1 cellular context compared by ENCODE assay signal in the genomic region with DNA sequence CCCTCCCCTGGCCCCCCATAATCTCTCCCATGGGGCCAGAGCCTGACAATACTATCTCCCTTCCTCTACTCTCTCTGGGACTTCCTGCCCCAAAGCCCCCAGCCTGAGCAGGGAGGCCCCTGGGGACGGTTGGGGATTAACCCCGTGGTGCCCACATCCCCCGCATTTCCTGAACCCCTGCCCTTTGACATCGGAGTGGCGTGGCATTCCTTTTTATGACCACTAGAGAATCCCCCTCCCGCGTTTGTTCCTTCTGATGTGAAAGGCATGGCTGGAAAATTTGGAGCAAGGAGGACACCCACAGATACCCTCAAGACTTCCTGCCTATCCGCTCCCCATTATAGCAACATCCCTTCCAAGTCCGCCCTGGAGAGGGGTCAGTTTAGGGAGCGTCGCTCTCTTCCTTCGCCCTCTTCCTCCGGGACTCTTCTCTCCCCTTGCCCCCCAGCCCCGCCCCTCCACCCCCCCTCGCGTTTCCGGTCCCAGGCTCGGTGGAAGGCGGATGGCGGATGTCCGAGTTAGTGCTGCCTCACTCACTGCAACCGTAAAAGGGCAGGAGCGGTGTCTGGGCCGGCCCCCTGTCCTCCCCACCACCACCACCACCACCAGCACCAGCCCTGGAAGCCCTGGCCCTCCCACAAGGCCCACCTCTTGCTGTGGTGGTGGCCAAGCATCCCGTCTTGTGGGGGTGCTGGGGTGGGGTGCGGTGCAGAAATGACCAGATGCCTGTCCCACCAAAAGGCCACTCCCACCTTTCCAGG.
A peak's percentile ranks its signal among the peaks of the same experiment; 100 is the strongest.
TF ChIP-seq lines count a peak whose summit lies in the region.

No MANE protein-coding gene starts in this region.

TF ChIP-seq in K562, 482 proteins besides CTCF, POLR2A, EP300 and RAD21 (continued from another document and continues in another):
- TF ChIP-seq, protein P1, sequence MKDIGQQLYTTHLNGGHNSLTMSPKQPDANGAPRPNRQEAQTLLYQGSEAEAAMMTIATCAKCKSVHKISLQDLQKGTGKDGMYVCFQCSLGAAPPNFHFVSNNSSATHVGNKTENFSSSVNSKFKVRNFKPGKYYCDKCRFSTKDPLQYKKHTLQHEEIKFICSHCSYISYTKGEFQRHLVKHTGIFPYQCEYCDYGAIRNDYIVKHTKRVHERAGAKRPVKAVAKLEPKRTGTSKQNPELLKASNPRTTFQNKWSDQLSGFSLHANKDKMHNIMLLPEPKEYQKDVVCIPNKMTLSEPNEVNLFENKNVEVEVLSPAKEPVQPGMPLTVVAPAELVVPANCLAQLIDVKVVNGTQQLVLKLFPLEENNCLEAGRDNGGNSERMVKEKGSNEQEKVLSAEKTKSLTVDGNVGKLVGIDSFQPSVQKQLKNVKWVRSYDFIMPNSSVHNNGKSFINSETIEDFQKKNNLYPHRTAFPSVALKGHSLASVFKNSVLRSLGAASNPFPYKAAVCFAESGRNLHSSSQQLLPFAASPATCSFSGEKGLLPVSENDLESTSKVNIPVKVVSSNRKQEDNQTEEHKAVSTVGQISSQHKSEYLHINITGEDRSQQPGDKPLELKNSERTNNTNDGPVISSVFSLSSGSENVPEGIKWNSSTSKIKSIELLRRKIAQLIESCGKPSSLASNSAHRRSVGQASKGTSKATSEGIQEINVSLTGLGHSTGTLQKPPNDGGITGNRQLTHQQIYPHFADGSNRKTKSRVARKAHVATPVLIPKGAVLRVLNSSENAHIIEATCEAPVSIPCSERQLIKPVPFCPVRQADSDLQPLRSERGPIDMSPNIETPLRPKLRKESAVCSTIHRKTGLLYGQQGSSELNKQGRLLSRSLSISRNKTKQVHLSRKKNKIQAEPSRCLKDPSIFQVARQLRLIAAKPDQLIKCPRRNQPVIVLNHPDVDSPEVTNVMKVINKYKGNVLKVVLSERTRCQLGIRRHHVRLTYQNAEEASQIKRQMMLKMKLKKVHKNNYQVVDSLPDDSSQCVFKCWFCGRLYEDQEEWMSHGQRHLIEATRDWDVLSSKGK (CRISPR knock-in tag; IDR thresholded peaks at IDR 0.05), result no peak
- TF ChIP-seq, protein P2, sequence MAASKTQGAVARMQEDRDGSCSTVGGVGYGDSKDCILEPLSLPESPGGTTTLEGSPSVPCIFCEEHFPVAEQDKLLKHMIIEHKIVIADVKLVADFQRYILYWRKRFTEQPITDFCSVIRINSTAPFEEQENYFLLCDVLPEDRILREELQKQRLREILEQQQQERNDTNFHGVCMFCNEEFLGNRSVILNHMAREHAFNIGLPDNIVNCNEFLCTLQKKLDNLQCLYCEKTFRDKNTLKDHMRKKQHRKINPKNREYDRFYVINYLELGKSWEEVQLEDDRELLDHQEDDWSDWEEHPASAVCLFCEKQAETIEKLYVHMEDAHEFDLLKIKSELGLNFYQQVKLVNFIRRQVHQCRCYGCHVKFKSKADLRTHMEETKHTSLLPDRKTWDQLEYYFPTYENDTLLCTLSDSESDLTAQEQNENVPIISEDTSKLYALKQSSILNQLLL (CRISPR knock-in tag; IDR thresholded peaks at IDR 0.05; ENCODE audit: borderline replicate concordance), result no peak
- TF ChIP-seq STAG1 (CRISPR knock-in tag; IDR thresholded peaks at IDR 0.05; ENCODE audit: borderline replicate concordance), result no peak
- no peak for TF ChIP-seq NCOA1 (IDR thresholded peaks at IDR 0.05; ENCODE audit: low read depth)
- TF ChIP-seq PML (IDR thresholded peaks at IDR 0.05; ENCODE audit: low read length), result no peak
- TF ChIP-seq, protein P3, sequence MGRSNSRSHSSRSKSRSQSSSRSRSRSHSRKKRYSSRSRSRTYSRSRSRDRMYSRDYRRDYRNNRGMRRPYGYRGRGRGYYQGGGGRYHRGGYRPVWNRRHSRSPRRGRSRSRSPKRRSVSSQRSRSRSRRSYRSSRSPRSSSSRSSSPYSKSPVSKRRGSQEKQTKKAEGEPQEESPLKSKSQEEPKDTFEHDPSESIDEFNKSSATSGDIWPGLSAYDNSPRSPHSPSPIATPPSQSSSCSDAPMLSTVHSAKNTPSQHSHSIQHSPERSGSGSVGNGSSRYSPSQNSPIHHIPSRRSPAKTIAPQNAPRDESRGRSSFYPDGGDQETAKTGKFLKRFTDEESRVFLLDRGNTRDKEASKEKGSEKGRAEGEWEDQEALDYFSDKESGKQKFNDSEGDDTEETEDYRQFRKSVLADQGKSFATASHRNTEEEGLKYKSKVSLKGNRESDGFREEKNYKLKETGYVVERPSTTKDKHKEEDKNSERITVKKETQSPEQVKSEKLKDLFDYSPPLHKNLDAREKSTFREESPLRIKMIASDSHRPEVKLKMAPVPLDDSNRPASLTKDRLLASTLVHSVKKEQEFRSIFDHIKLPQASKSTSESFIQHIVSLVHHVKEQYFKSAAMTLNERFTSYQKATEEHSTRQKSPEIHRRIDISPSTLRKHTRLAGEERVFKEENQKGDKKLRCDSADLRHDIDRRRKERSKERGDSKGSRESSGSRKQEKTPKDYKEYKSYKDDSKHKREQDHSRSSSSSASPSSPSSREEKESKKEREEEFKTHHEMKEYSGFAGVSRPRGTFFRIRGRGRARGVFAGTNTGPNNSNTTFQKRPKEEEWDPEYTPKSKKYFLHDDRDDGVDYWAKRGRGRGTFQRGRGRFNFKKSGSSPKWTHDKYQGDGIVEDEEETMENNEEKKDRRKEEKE (IDR thresholded peaks at IDR 0.05; ENCODE audit: borderline replicate concordance in 1 of 2, control insufficient read depth in 1 of 2, low read depth in 2 of 2, low read length in 1 of 2), result no peak
- no peak for TF ChIP-seq SMARCA5 (IDR thresholded peaks at IDR 0.05)
- TF ChIP-seq, protein P4, sequence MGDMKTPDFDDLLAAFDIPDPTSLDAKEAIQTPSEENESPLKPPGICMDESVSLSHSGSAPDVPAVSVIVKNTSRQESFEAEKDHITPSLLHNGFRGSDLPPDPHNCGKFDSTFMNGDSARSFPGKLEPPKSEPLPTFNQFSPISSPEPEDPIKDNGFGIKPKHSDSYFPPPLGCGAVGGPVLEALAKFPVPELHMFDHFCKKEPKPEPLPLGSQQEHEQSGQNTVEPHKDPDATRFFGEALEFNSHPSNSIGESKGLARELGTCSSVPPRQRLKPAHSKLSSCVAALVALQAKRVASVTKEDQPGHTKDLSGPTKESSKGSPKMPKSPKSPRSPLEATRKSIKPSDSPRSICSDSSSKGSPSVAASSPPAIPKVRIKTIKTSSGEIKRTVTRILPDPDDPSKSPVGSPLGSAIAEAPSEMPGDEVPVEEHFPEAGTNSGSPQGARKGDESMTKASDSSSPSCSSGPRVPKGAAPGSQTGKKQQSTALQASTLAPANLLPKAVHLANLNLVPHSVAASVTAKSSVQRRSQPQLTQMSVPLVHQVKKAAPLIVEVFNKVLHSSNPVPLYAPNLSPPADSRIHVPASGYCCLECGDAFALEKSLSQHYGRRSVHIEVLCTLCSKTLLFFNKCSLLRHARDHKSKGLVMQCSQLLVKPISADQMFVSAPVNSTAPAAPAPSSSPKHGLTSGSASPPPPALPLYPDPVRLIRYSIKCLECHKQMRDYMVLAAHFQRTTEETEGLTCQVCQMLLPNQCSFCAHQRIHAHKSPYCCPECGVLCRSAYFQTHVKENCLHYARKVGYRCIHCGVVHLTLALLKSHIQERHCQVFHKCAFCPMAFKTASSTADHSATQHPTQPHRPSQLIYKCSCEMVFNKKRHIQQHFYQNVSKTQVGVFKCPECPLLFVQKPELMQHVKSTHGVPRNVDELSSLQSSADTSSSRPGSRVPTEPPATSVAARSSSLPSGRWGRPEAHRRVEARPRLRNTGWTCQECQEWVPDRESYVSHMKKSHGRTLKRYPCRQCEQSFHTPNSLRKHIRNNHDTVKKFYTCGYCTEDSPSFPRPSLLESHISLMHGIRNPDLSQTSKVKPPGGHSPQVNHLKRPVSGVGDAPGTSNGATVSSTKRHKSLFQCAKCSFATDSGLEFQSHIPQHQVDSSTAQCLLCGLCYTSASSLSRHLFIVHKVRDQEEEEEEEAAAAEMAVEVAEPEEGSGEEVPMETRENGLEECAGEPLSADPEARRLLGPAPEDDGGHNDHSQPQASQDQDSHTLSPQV (IDR thresholded peaks at IDR 0.05), result no peak
- TF ChIP-seq ILK (tag; IDR thresholded peaks at IDR 0.05; ENCODE audit: borderline replicate concordance, low read depth), result no peak
- TF ChIP-seq PHF20 (IDR thresholded peaks at IDR 0.05; ENCODE audit: partially characterized antibody), result no peak
- TF ChIP-seq, protein P5, sequence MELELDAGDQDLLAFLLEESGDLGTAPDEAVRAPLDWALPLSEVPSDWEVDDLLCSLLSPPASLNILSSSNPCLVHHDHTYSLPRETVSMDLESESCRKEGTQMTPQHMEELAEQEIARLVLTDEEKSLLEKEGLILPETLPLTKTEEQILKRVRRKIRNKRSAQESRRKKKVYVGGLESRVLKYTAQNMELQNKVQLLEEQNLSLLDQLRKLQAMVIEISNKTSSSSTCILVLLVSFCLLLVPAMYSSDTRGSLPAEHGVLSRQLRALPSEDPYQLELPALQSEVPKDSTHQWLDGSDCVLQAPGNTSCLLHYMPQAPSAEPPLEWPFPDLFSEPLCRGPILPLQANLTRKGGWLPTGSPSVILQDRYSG (tag; conservative IDR thresholded peaks at IDR 0.05; ENCODE audit: low read depth), result no peak
- TF ChIP-seq, protein P6, sequence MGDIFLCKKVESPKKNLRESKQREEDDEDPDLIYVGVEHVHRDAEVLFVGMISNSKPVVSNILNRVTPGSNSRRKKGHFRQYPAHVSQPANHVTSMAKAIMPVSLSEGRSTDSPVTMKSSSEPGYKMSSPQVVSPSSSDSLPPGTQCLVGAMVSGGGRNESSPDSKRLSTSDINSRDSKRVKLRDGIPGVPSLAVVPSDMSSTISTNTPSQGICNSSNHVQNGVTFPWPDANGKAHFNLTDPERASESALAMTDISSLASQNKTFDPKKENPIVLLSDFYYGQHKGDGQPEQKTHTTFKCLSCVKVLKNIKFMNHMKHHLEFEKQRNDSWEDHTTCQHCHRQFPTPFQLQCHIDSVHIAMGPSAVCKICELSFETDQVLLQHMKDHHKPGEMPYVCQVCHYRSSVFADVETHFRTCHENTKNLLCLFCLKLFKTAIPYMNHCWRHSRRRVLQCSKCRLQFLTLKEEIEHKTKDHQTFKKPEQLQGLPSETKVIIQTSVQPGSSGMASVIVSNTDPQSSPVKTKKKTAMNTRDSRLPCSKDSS (IDR thresholded peaks at IDR 0.05; ENCODE audit: low read depth, partially characterized antibody), result no peak
- no peak for TF ChIP-seq ELF4 (CRISPR knock-in tag; IDR thresholded peaks at IDR 0.05)
- no peak for TF ChIP-seq TRIM28 (IDR thresholded peaks at IDR 0.05)
- TF ChIP-seq, protein P7, sequence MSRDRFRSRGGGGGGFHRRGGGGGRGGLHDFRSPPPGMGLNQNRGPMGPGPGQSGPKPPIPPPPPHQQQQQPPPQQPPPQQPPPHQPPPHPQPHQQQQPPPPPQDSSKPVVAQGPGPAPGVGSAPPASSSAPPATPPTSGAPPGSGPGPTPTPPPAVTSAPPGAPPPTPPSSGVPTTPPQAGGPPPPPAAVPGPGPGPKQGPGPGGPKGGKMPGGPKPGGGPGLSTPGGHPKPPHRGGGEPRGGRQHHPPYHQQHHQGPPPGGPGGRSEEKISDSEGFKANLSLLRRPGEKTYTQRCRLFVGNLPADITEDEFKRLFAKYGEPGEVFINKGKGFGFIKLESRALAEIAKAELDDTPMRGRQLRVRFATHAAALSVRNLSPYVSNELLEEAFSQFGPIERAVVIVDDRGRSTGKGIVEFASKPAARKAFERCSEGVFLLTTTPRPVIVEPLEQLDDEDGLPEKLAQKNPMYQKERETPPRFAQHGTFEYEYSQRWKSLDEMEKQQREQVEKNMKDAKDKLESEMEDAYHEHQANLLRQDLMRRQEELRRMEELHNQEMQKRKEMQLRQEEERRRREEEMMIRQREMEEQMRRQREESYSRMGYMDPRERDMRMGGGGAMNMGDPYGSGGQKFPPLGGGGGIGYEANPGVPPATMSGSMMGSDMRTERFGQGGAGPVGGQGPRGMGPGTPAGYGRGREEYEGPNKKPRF (IDR thresholded peaks at IDR 0.05; ENCODE audit: low read depth, low read length), result no peak
- TF ChIP-seq ZNF717 (CRISPR knock-in tag; IDR thresholded peaks at IDR 0.05), result no peak
- 0 out of 2 replicates have a peak, but pooled peaks have one; percentile 17 for TF ChIP-seq FOSL1 (tag; conservative IDR thresholded peaks at IDR 0.05)
- TF ChIP-seq HDAC1 (IDR thresholded peaks at IDR 0.05), result no peak
- TF ChIP-seq PYGO2 (tag; IDR thresholded peaks at IDR 0.05), result no peak
- no peak for TF ChIP-seq MED1 (CRISPR knock-in tag; IDR thresholded peaks at IDR 0.05; ENCODE audit: borderline replicate concordance)
- no peak for TF ChIP-seq HLTF (IDR thresholded peaks at IDR 0.05)
- TF ChIP-seq, protein P8, sequence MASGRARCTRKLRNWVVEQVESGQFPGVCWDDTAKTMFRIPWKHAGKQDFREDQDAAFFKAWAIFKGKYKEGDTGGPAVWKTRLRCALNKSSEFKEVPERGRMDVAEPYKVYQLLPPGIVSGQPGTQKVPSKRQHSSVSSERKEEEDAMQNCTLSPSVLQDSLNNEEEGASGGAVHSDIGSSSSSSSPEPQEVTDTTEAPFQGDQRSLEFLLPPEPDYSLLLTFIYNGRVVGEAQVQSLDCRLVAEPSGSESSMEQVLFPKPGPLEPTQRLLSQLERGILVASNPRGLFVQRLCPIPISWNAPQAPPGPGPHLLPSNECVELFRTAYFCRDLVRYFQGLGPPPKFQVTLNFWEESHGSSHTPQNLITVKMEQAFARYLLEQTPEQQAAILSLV (tag; IDR thresholded peaks at IDR 0.05), result no peak
- no peak for TF ChIP-seq ELF2 (CRISPR knock-in tag; IDR thresholded peaks at IDR 0.05)
- no peak for TF ChIP-seq ZBED1 (IDR thresholded peaks at IDR 0.05)
- no peak for TF ChIP-seq ZC3H11A (IDR thresholded peaks at IDR 0.05; ENCODE audit: low read depth, low read length)
- TF ChIP-seq PTTG1 (tag; IDR thresholded peaks at IDR 0.05; ENCODE audit: low read depth), result no peak
- TF ChIP-seq, protein P9, sequence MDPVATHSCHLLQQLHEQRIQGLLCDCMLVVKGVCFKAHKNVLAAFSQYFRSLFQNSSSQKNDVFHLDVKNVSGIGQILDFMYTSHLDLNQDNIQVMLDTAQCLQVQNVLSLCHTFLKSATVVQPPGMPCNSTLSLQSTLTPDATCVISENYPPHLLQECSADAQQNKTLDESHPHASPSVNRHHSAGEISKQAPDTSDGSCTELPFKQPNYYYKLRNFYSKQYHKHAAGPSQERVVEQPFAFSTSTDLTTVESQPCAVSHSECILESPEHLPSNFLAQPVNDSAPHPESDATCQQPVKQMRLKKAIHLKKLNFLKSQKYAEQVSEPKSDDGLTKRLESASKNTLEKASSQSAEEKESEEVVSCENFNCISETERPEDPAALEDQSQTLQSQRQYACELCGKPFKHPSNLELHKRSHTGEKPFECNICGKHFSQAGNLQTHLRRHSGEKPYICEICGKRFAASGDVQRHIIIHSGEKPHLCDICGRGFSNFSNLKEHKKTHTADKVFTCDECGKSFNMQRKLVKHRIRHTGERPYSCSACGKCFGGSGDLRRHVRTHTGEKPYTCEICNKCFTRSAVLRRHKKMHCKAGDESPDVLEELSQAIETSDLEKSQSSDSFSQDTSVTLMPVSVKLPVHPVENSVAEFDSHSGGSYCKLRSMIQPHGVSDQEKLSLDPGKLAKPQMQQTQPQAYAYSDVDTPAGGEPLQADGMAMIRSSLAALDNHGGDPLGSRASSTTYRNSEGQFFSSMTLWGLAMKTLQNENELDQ (CRISPR knock-in tag; IDR thresholded peaks at IDR 0.05; ENCODE audit: borderline replicate concordance), result no peak
- TF ChIP-seq PCBP2 (IDR thresholded peaks at IDR 0.05; ENCODE audit: low read depth, low read length, poor library complexity, severe bottlenecking), result no peak
- TF ChIP-seq BCOR (IDR thresholded peaks at IDR 0.05), result no peak
- TF ChIP-seq ZNF778 (CRISPR knock-in tag; IDR thresholded peaks at IDR 0.05), result no peak
- no peak for TF ChIP-seq TCF3 (CRISPR knock-in tag; IDR thresholded peaks at IDR 0.05)
